In the genomic region with DNA sequence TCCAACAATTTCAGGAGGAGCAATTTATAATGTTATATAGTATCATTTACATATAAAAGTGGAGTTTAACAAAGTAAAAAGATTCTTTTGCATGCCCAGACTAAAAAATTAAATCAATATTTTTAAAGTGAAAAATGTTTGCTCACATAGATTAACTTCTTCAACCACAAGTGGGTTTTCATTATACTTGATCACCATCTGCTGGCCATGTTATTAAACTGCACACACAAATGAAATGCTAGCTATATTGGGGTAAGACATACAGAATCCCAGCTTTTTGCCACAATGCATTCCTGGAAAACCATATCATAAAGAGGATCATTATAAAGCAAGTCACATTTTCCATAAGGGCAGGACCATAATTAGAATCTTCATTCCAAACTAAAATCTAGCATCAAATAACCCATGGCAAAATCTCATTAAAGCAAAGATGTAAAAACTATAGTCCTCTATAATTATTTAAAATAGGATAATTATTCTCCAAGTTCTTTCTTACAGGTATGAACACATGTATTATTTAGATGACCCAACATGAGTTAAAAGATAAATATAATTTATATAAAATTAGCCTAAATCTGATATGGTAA, we compare ENCODE assay signal across 8 cellular contexts. TPM values are rescaled to one million over a fixed set of nuclear protein-coding genes. Genes with fewer than 3 reads are reported as not detected.
A peak's percentile ranks its signal among the peaks of the same experiment; 100 is the strongest.
DNase-seq lines count a peak whose midpoint lies in the region; ATAC-seq, FAIRE-seq and TF ChIP-seq lines count a peak whose summit lies in the region.

No MANE protein-coding gene starts in this region.

- H3K27ac ChIP-seq in VCaP (no peak overlapping the region), small intestine (ENCODE audit: low read depth in 1 of 2, low read length in 1 of 2) (no peak overlapping the region)

- H3K27me3 ChIP-seq in small intestine (ENCODE audit: control insufficient read depth in 2 of 2, insufficient read depth in 2 of 2, low read length in 2 of 2): no peaks in the 10 kb centered on the region

- no peaks in the 10 kb centered on the region for H3K4me1 ChIP-seq in small intestine (ENCODE audit: control insufficient read depth in 2 of 2, insufficient read depth in 1 of 2, low read depth in 1 of 2, low read length in 1 of 2)

- H3K4me3 ChIP-seq in small intestine (ENCODE audit: low read depth in 1 of 2, low read length in 2 of 2): no peak overlapping the region

- no peaks in the 10 kb centered on the region for H3K9me3 ChIP-seq in small intestine (ENCODE audit: control insufficient read depth, low read depth)

- no peak for ATAC-seq in HG02885 (IDR thresholded peaks at IDR 0.05; ENCODE audit: poor library complexity, unreplicated experiment)

- DNase-seq in 8988T (peak; percentile 13), EL (peak; percentile 63), NCI-H1092 treated with DMSO at 0.1 percent for 48 hours (lab: John Stamatoyannopoulos, UW) (peak; percentile 30), glomerular endothelial cell (ENCODE audit: extremely low read depth, low read depth, low spot score) (peak; percentile 63), small intestine (peak; percentile 53)
- no peak for DNase-seq in activated CD4-positive, CD25-positive, alpha-beta regulatory T cell (lab: John Stamatoyannopoulos, UW)

- H3K36me3 ChIP-seq in small intestine (ENCODE audit: control insufficient read depth in 2 of 2, insufficient read depth in 2 of 2, low read length in 2 of 2): no peaks in the 10 kb centered on the region

- FAIRE-seq in small intestine (lab: Jason Lieb, UNC): peak; percentile 71

- TF ChIP-seq CTCF in VCaP (conservative IDR thresholded peaks at IDR 0.05): peak; percentile 75

RNA-seq across cellular contexts. Expression of a gene that starts 26.3 kb away (rescaled TPM):
- 9.8 and 15.8 TPM in 2 replicates for total RNA-seq in glomerular endothelial cell
- 1 to 10 TPM in 2 of 3 donors, not detected in 1; 3.5 to 3.6 TPM for polyA plus RNA-seq in small intestine

Comparison
In these comparisons a context has a peak if more than half of its experiments do, and no peak if none do; other contexts are left out.
1. DNase-seq: peak in 8988T (single experiment), EL (single experiment), NCI-H1092 treated with DMSO at 0.1 percent for 48 hours (single experiment), glomerular endothelial cell (single experiment) and small intestine (single experiment); none in activated CD4-positive, CD25-positive, alpha-beta regulatory T cell (0 of 4).